9 cellular contexts compared by ENCODE assay signal in the genomic region with DNA sequence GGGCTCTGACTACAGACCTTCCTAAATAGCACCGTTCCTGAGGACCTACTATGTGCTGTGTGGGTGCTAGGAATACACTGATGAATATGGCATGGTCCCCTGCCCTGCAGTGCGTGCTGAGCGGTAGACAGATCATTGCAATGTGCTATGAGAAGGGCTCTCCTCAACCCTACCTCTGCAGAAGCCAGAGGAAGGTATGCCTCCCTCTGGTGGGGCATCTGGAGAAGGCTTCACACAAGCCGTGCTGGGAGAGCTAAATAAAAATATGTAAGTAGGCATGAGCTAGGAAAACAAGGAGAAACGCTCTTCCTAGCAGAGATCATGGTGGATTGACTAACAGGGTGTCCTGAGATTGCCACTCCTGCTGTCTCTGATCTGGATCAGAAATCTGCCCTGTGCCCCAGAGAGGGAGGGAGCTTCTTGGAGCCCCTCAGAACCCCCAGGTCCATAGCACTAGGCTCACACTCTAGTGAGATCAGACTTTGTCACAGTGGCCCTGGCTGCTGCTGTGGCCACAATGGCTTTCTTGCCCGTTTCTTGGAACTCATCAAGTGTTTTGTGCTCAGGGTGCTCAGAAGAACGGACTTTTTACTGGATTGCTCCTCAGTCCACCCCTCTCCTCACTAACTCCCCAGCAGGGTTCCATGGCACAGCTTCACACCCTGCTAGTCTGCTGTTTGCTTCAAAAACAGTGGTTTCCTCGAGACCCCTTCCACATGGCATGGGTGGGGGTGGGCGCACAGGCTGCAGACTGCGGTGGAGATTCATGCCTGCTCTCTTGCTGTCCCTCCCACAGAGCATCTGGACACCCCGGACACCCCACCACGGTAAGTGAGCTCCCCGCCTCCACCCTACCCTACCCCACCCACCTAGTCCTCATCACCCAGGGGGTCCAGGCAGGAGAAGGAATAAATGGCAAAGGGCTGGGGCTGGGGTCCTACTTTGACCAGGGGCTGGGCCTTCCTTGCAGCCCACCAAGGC. TPM values are rescaled to one million over a fixed set of nuclear protein-coding genes. Genes with fewer than 3 reads are reported as not detected.
DNase-seq lines count a peak whose midpoint lies in the region; ATAC-seq and TF ChIP-seq lines count a peak whose summit lies in the region.
"Had no signal": no experiment of that assay in that cellular context is flagged by ENCODE, and none has a peak within 500 bp of the region (broad histone marks: within the 10 kb centered on the region; RNA-seq: fewer than 3 reads in every experiment).

No MANE protein-coding gene starts in this region.

- 44 to 57% methylated on average over 13 of the region's 13 CpGs for WGBS in body of pancreas, 2 donors

- H3K36me3 ChIP-seq in CD4-positive, alpha-beta memory T cell (ENCODE audit: insufficient read depth, low read length): no peaks in the 10 kb centered on the region
- no peaks in the 10 kb centered on the region for H3K36me3 ChIP-seq in body of pancreas (replicated peaks in 1 of 2; ENCODE audit: insufficient read depth in 1 of 2, low read depth in 2 of 2)
- H3K36me3 ChIP-seq in uterus: no peaks in the 10 kb centered on the region
- H3K36me3 ChIP-seq: Peyer's patch had no signal

- intact Hi-C loops in CD4-positive, alpha-beta memory T cell (cut with micrococcal nuclease): loop anchor here (1.0 to 2.0 kb wide), 3 partner anchors 117 to 174 kb away; no protein-coding TSS in a partner anchor
- intact Hi-C loops in body of pancreas (cut with DNase I) (loop anchor here (10.0 kb wide), 2 partner anchors 125 to 155 kb away; no protein-coding TSS in a partner anchor), uterus (cut with DNase I; ENCODE audit: low total_unique reads) (no loop called here)

- H3K27ac Mint-ChIP-seq in CD4-positive, alpha-beta memory T cell: no peak overlapping the region

- CTCF ChIA-PET in CD4-positive, alpha-beta memory T cell (lab: Charles Lee; ENCODE audit: partially characterized antibody): interaction anchor here (1.0 to 2.4 kb wide), 5 partner anchors 120 to 178 kb away, joined by 3 to 16 read pairs (median 4); no protein-coding TSS in a partner anchor

- peaks cover 10% of the 10 kb centered on the region for H3K4me1 ChIP-seq in CD4-positive, alpha-beta memory T cell (ENCODE audit: insufficient read depth, low read length)
- peaks cover 23% of the 10 kb centered on the region for H3K4me1 ChIP-seq in body of pancreas
- no peaks in the 10 kb centered on the region for H3K4me1 ChIP-seq in uterus

- H3K27me3 Mint-ChIP-seq in CD4-positive, alpha-beta memory T cell: peaks cover 30 to 32% of the 10 kb centered on the region in 2 donors

- peak; percentile 17 to 57 (median 47) for TF ChIP-seq CTCF in body of pancreas (IDR thresholded peaks at IDR 0.05)
- TF ChIP-seq CTCF in uterus (IDR thresholded peaks at IDR 0.05): peak in 2 of 4 experiments; percentile 4 to 6

- H3K4me3 ChIP-seq in CD4-positive, alpha-beta memory T cell (ENCODE audit: low read length in 2 of 2): no peak overlapping the region
- no peak overlapping the region for H3K4me3 ChIP-seq in body of pancreas
- H3K4me3 ChIP-seq in uterus: no peak overlapping the region

- POLR2A ChIA-PET in CD4-positive, alpha-beta memory T cell (lab: Charles Lee; ENCODE audit: partially characterized antibody): interaction anchor here (1.3 kb wide), 1 partner anchor 174 kb away, joined by 3 read pairs; no protein-coding TSS in a partner anchor

- peak in 4 of 5 donors; percentile 26 to 43 (median 32) for DNase-seq in CD4-positive, alpha-beta memory T cell
- DNase-seq in NCI-H2196 (lab: John Stamatoyannopoulos, UW; ENCODE audit: unreplicated experiment) (peak; percentile 58), body of pancreas (peak; percentile 43 to 48 (median 46)), kidney glomerular epithelial cell (lab: John Stamatoyannopoulos, UW) (peak; percentile 23), uterus (no peak), LoVo (ENCODE audit: low spot score) (no peak)

- ATAC-seq in GM19043 (IDR thresholded peaks at IDR 0.05; ENCODE audit: low read depth, unreplicated experiment): peak; percentile 38
- peak; percentile 60 for ATAC-seq in body of pancreas
- ATAC-seq in GM21423 (IDR thresholded peaks at IDR 0.05; ENCODE audit: unreplicated experiment): no peak

- no peak overlapping the region for H3K27ac ChIP-seq in CD4-positive, alpha-beta memory T cell (ENCODE audit: low read depth, low read length)
- H3K27ac ChIP-seq in body of pancreas (no peak overlapping the region), uterus (no peak overlapping the region)
- H3K27ac ChIP-seq: Peyer's patch had no signal

- no peak for TF ChIP-seq POLR2A in body of pancreas (IDR thresholded peaks at IDR 0.05)
- TF ChIP-seq POLR2A in uterus (IDR thresholded peaks at IDR 0.05): no peak

- H3K9me3 Mint-ChIP-seq in CD4-positive, alpha-beta memory T cell: no peaks in the 10 kb centered on the region

- H3K9me3 ChIP-seq in CD4-positive, alpha-beta memory T cell (ENCODE audit: control insufficient read depth in 1 of 2, low read length in 2 of 2): no peaks in the 10 kb centered on the region
- H3K9me3 ChIP-seq in body of pancreas (no peaks in the 10 kb centered on the region), uterus (no peaks in the 10 kb centered on the region)
- H3K9me3 ChIP-seq: Peyer's patch had no signal

- no peaks in the 10 kb centered on the region for H3K36me3 Mint-ChIP-seq in CD4-positive, alpha-beta memory T cell

- H3K4me3 Mint-ChIP-seq in CD4-positive, alpha-beta memory T cell: peak overlapping the region in 7 of 8 donors; percentile 3 to 73 (median 46)

- H3K4me1 Mint-ChIP-seq in CD4-positive, alpha-beta memory T cell: peaks cover 9 to 21% (median 14%) of the 10 kb centered on the region in 4 donors

- peaks cover 22% of the 10 kb centered on the region for H3K27me3 ChIP-seq in CD4-positive, alpha-beta memory T cell (ENCODE audit: insufficient read depth, low read length)
- peaks cover 0 to 6% of the 10 kb centered on the region in 2 donors for H3K27me3 ChIP-seq in body of pancreas
- H3K27me3 ChIP-seq in uterus: peaks cover 0 to 10% of the 10 kb centered on the region in 2 donors

RNA-seq across cellular contexts. Expression of a gene that starts 14.2 kb away (rescaled TPM):
- total RNA-seq in CD4-positive, alpha-beta memory T cell: not detected
- polyA plus RNA-seq in CD4-positive, alpha-beta memory T cell: not detected
- total RNA-seq in body of pancreas: 1 to 10 TPM in 1 of 2 donors, under 1 TPM in 1; 0.26 to 2.0 TPM
- total RNA-seq in uterus: 1 to 10 TPM in 1 of 4 donors, not detected in 3; 2.8 TPM

Comparison
In these comparisons a context has a peak if more than half of its experiments do, and no peak if none do; other contexts are left out.
1. DNase-seq: peak in CD4-positive, alpha-beta memory T cell (4 of 5), NCI-H2196 (single experiment), body of pancreas (4 of 4) and kidney glomerular epithelial cell (single experiment); none in uterus (0 of 2) and LoVo (single experiment).